In genomic region chr2:200811336-200812121, GRCh38 we compare ENCODE assay signal across 1 cellular context.
TF ChIP-seq lines count a peak whose summit lies in the region.

Gene BZW1 (plus strand): TSS chr2:200811910. CDS start chr2:200813218, 1,308 bp downstream.

TF ChIP-seq in HepG2, 621 proteins besides CTCF, POLR2A, EP300 and RAD21 (continued from another document and continues in another):
- TF ChIP-seq HNF4A (CRISPR knock-in tag; IDR thresholded peaks at IDR 0.05) (no peak), ATF3 (CRISPR knock-in tag; IDR thresholded peaks at IDR 0.05) (0 out of 2 replicates have a peak, but pooled peaks have one; percentile 45), ZNF24 (IDR thresholded peaks at IDR 0.05) (no peak), MAX (IDR thresholded peaks at IDR 0.05) (0 out of 2 replicates have a peak, but pooled peaks have one; percentile 41), TSC22D2 (CRISPR knock-in tag; IDR thresholded peaks at IDR 0.05; ENCODE audit: borderline replicate concordance) (no peak), ZBTB26 (CRISPR knock-in tag; IDR thresholded peaks at IDR 0.05; ENCODE audit: borderline replicate concordance) (no peak), SALL1 (CRISPR knock-in tag; IDR thresholded peaks at IDR 0.05) (peak; percentile 60), ZNF816 (CRISPR knock-in tag; IDR thresholded peaks at IDR 0.05; ENCODE audit: borderline replicate concordance) (no peak), SETDB1 (CRISPR knock-in tag; IDR thresholded peaks at IDR 0.05; ENCODE audit: borderline replicate concordance) (no peak), GZF1 (CRISPR knock-in tag; IDR thresholded peaks at IDR 0.05) (no peak), DBP (CRISPR knock-in tag; IDR thresholded peaks at IDR 0.05; ENCODE audit: not compliant biosample characterization) (no peak), ZNF501 (CRISPR knock-in tag; IDR thresholded peaks at IDR 0.05) (peak; percentile 20), ZNF225 (CRISPR knock-in tag; IDR thresholded peaks at IDR 0.05) (no peak), ZNF878 (CRISPR knock-in tag; IDR thresholded peaks at IDR 0.05) (peak; percentile 69), CENPT (CRISPR knock-in tag; IDR thresholded peaks at IDR 0.05; ENCODE audit: low read depth) (no peak), MTF2 (CRISPR knock-in tag; IDR thresholded peaks at IDR 0.05; ENCODE audit: borderline replicate concordance) (no peak), ZSCAN21 (CRISPR knock-in tag; IDR thresholded peaks at IDR 0.05; ENCODE audit: borderline replicate concordance) (peak; percentile 61; the same call in 1 of the 2 replicates), FOXO1 (CRISPR knock-in tag; IDR thresholded peaks at IDR 0.05) (no peak; the same call in 1 of the 2 replicates), ZNF292 (CRISPR knock-in tag; IDR thresholded peaks at IDR 0.05; ENCODE audit: borderline replicate concordance, low read depth) (no peak), ZNF207 (IDR thresholded peaks at IDR 0.05; ENCODE audit: borderline replicate concordance) (no peak), MAZ (IDR thresholded peaks at IDR 0.05; ENCODE audit: borderline replicate concordance, low read depth, low read length) (peak; percentile 99), MAZ (CRISPR knock-in tag; IDR thresholded peaks at IDR 0.05; ENCODE audit: low read depth) (peak; percentile 98), GMEB1 (CRISPR knock-in tag; IDR thresholded peaks at IDR 0.05; ENCODE audit: borderline replicate concordance) (peak; percentile 76), HINFP (CRISPR knock-in tag; IDR thresholded peaks at IDR 0.05; ENCODE audit: low read depth) (peak; percentile 25; the same call in 1 of the 2 replicates), PITX1 (CRISPR knock-in tag; IDR thresholded peaks at IDR 0.05) (peak; percentile 86), ZNF382 (CRISPR knock-in tag; IDR thresholded peaks at IDR 0.05; ENCODE audit: borderline replicate concordance) (no peak), THAP8 (CRISPR knock-in tag; IDR thresholded peaks at IDR 0.05; ENCODE audit: borderline replicate concordance) (0 out of 2 replicates have a peak, but pooled peaks have one; percentile 14), ZNF441 (CRISPR knock-in tag; IDR thresholded peaks at IDR 0.05; ENCODE audit: borderline replicate concordance) (peak; percentile 18; the same call in 1 of the 2 replicates), ZNF512B (CRISPR knock-in tag; IDR thresholded peaks at IDR 0.05; ENCODE audit: borderline replicate concordance) (no peak), SP5 (CRISPR knock-in tag; IDR thresholded peaks at IDR 0.05; ENCODE audit: borderline replicate concordance, low read depth) (peak; percentile 86; the same call in 1 of the 2 replicates), PCBP1 (IDR thresholded peaks at IDR 0.05; ENCODE audit: borderline replicate concordance, low read depth, low read length) (peak; percentile 91; the same call in 1 of the 2 replicates), ZNF280B (CRISPR knock-in tag; IDR thresholded peaks at IDR 0.05; ENCODE audit: borderline replicate concordance) (0 out of 2 replicates have a peak, but pooled peaks have one; percentile 33), FOXK2 (IDR thresholded peaks at IDR 0.05) (peak; percentile 99), ZNF468 (CRISPR knock-in tag; IDR thresholded peaks at IDR 0.05) (no peak), MIER3 (CRISPR knock-in tag; IDR thresholded peaks at IDR 0.05; ENCODE audit: borderline replicate concordance) (0 out of 2 replicates have a peak, but pooled peaks have one; percentile 69), MLLT10 (CRISPR knock-in tag; IDR thresholded peaks at IDR 0.05) (no peak), HOXA3 (CRISPR knock-in tag; IDR thresholded peaks at IDR 0.05) (peak; percentile 11; the same call in 1 of the 2 replicates), ADNP (CRISPR knock-in tag; IDR thresholded peaks at IDR 0.05) (no peak), POLR2G (IDR thresholded peaks at IDR 0.05; ENCODE audit: low read depth, low read length) (peak; percentile 94), MTERF4 (CRISPR knock-in tag; IDR thresholded peaks at IDR 0.05) (no peak; the same call in none of the 2 replicates), ZC3H13 (CRISPR knock-in tag; IDR thresholded peaks at IDR 0.05) (no peak), ZBTB10 (CRISPR knock-in tag; IDR thresholded peaks at IDR 0.05; ENCODE audit: borderline replicate concordance) (no peak), ZBTB44 (CRISPR knock-in tag; IDR thresholded peaks at IDR 0.05) (no peak), ZNF777 (CRISPR knock-in tag; IDR thresholded peaks at IDR 0.05) (no peak; the same call in 1 of the 2 replicates), FIP1L1 (IDR thresholded peaks at IDR 0.05; ENCODE audit: borderline replicate concordance, insufficient read depth, low read depth, low read length) (no peak), ZEB1 (IDR thresholded peaks at IDR 0.05; ENCODE audit: insufficient replicate concordance, low read depth) (peak; percentile 51), CBX5 (CRISPR knock-in tag; IDR thresholded peaks at IDR 0.05; ENCODE audit: borderline replicate concordance) (no peak; the same call in none of the 2 replicates)
